Comparison of ENCODE assay signal across 9 cellular contexts in the genomic region with DNA sequence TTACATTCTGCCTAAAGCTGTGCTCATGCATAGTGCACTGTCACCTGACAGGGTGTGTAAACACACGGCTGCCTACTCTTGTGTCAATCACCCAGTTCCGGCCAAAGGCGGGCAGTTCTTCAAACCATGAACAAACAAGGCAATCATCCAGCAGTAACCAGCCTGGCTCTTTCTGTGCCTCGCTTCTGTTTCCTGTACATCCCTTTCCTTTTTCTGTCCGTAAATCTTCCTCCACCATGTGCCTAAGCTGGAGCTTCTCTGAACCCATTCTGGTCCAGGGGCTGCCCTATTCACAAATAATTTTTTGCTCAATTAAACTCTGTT.
DNase-seq lines count a peak whose midpoint lies in the region; ATAC-seq and TF ChIP-seq lines count a peak whose summit lies in the region.
"Had no signal": no experiment of that assay in that cellular context is flagged by ENCODE, and none has a peak within 500 bp of the region (broad histone marks: within the 10 kb centered on the region; RNA-seq: fewer than 3 reads in every experiment).

No MANE protein-coding gene starts in this region.

- no peak overlapping the region for H3K4me2 ChIP-seq in mesendoderm (ENCODE audit: low read length)

- H3K27ac Mint-ChIP-seq in WTC11 = peak overlapping the region; percentile 89

- POLR2A ChIA-PET in WTC11 (lab: Charles Lee) = no interaction called here

- H3K4me3 ChIP-seq in mesendoderm (ENCODE audit: low read length) (no peak overlapping the region), tibial nerve (no peak overlapping the region)

- TF ChIP-seq POLR2A in tibial nerve (IDR thresholded peaks at IDR 0.05) = no peak

- no peaks in the 10 kb centered on the region for H3K79me2 ChIP-seq in mesendoderm (ENCODE audit: control insufficient read depth, insufficient read depth, low read length)
- H3K79me2 ChIP-seq: parathyroid adenoma had no signal

- TF ChIP-seq CTCF in WTC11 (IDR thresholded peaks at IDR 0.05) (no peak), tibial nerve (IDR thresholded peaks at IDR 0.05) (no peak)

- H3K27ac ChIP-seq in mesendoderm (ENCODE audit: low read depth, low read length) (peak overlapping the region; percentile 82), tibial nerve (peak overlapping the region in 1 of 4 donors; percentile 12)
- H3K27ac ChIP-seq: parathyroid adenoma had no signal

- no peak overlapping the region for H4K5ac ChIP-seq in mesendoderm (ENCODE audit: low read length)

- ATAC-seq in WTC11 (peak; percentile 9; the same call in 1 of the 2 replicates), GM18519 (IDR thresholded peaks at IDR 0.05; ENCODE audit: low FRiP score, unreplicated experiment) (no peak), GM18867 (IDR thresholded peaks at IDR 0.05; ENCODE audit: unreplicated experiment) (no peak)

- TF ChIP-seq EP300 in tibial nerve (IDR thresholded peaks at IDR 0.05) = no peak

- peak overlapping the region; percentile 64 for H3K56ac ChIP-seq in mesendoderm (ENCODE audit: low read length)

- peaks cover 46% of the 10 kb centered on the region for H3K4me1 Mint-ChIP-seq in WTC11

- in situ Hi-C loops in Caki2 (cut with HindIII; ENCODE audit: low pct_unique_long_range_greater_than_20kb, low sequenced_read_pairs) = no loop called here

- no peak overlapping the region for H3K9ac ChIP-seq in mesendoderm (ENCODE audit: low read length)
- H3K9ac ChIP-seq: parathyroid adenoma had no signal

- H3K27me3 Mint-ChIP-seq in WTC11 (ENCODE audit: low read depth) = no peaks in the 10 kb centered on the region

- no peak overlapping the region for H2AK5ac ChIP-seq in mesendoderm (ENCODE audit: low read length)

- H3K9me3 Mint-ChIP-seq in WTC11 = no peaks in the 10 kb centered on the region

- peak overlapping the region; percentile 55 for H2BK5ac ChIP-seq in mesendoderm (ENCODE audit: low read length)

- peaks cover 8% of the 10 kb centered on the region for H3K4me1 ChIP-seq in mesendoderm (ENCODE audit: control insufficient read depth, low read depth, low read length)
- peaks cover 0 to 5% (median 0%) of the 10 kb centered on the region in 4 donors for H3K4me1 ChIP-seq in tibial nerve
- H3K4me1 ChIP-seq: parathyroid adenoma had no signal

- no CpG with 5 or more reads among the region's 5 CpGs for WGBS in mesendoderm (ENCODE audit: extremely low coverage, insufficient coverage, low lambda C conversion rate)
- WGBS in tibial nerve, 2 donors = 80 to 91% methylated on average over 5 of the region's 5 CpGs

- no peak overlapping the region for H3K4me3 Mint-ChIP-seq in WTC11

- H3K23ac ChIP-seq in mesendoderm (ENCODE audit: low read length) = no peak overlapping the region

- no peak overlapping the region for H3K4ac ChIP-seq in mesendoderm (ENCODE audit: low read depth, low read length)

- H4K8ac ChIP-seq in mesendoderm (ENCODE audit: low read depth, low read length) = no peak overlapping the region

- no peaks in the 10 kb centered on the region for H3K79me1 ChIP-seq in mesendoderm (ENCODE audit: low read length)

- H2BK15ac ChIP-seq in mesendoderm (replicated peaks; ENCODE audit: low read depth) = peak overlapping the region; percentile 39

- H3K27me3 ChIP-seq in mesendoderm (ENCODE audit: insufficient read depth, low read length, poor library complexity) = no peaks in the 10 kb centered on the region
- H3K27me3 ChIP-seq in tibial nerve = no peaks in the 10 kb centered on the region

- H3K18ac ChIP-seq in mesendoderm (ENCODE audit: low read length) = no peak overlapping the region

- CTCF ChIA-PET in WTC11 (lab: Charles Lee) = interaction anchor here (0.6 to 2.2 kb wide), 2 partner anchors 25 to 60 kb away, joined by 3 to 7 read pairs; a partner anchor contains a TSS

- no peaks in the 10 kb centered on the region for H3K36me3 Mint-ChIP-seq in WTC11

- no peaks in the 10 kb centered on the region for H3K9me3 ChIP-seq in tibial nerve

- H2BK120ac ChIP-seq in mesendoderm (ENCODE audit: low read depth, low read length) = peak overlapping the region; percentile 3

- H3K36me3 ChIP-seq in mesendoderm (ENCODE audit: control insufficient read depth, insufficient read depth, low read length) = no peaks in the 10 kb centered on the region
- no peaks in the 10 kb centered on the region for H3K36me3 ChIP-seq in tibial nerve

- peak; percentile 55 for DNase-seq in Caki2 (ENCODE audit: low read depth)
- peak; percentile 14 for DNase-seq in LHCN-M2 (ENCODE audit: low read depth)
- no peak for DNase-seq in WTC11 (ENCODE audit: low spot score)
- DNase-seq in mesendoderm = peak; percentile 32
- no peak for DNase-seq in iPS-NIHi7 (ENCODE audit: extremely low spot score)
- DNase-seq in tibial nerve (ENCODE audit: low spot score in 2 of 2) = no peak

TF ChIP-seq in WTC11, 78 proteins besides CTCF, POLR2A, EP300 and RAD21:
- no peak for TF ChIP-seq ZNF396 (CRISPR knock-in tag; IDR thresholded peaks at IDR 0.05; ENCODE audit: borderline replicate concordance)
- TF ChIP-seq GABPB1 (CRISPR knock-in tag; IDR thresholded peaks at IDR 0.05) = 0 out of 2 replicates have a peak, but pooled peaks have one; percentile 29
- TF ChIP-seq, protein P1, sequence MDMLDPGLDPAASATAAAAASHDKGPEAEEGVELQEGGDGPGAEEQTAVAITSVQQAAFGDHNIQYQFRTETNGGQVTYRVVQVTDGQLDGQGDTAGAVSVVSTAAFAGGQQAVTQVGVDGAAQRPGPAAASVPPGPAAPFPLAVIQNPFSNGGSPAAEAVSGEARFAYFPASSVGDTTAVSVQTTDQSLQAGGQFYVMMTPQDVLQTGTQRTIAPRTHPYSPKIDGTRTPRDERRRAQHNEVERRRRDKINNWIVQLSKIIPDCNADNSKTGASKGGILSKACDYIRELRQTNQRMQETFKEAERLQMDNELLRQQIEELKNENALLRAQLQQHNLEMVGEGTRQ (CRISPR knock-in tag; IDR thresholded peaks at IDR 0.05) = peak; percentile 51
TF ChIP-seq in WTC11: peak in this region for 2.

Comparison
In these comparisons a context has a peak if more than half of its experiments do, and no peak if none do; other contexts are left out.
1. DNase-seq: peak in Caki2 (single experiment), LHCN-M2 (single experiment) and mesendoderm (single experiment); none in WTC11 (single experiment), iPS-NIHi7 (single experiment) and tibial nerve (0 of 2).